In genomic region chr11:111586305-111586915, GRCh38 we compare ENCODE assay signal across 8 cellular contexts. TPM values are rescaled to one million over a fixed set of nuclear protein-coding genes. Genes with fewer than 3 reads are reported as not detected.
DNase-seq lines count a peak whose midpoint lies in the region; ATAC-seq and TF ChIP-seq lines count a peak whose summit lies in the region.

No MANE protein-coding gene starts in this region.

- H3K36me3 Mint-ChIP-seq in activated T-cell treated with anti-CD3 and anti-CD28 coated beads, Interleukin-2, amount 50 U/mL, for 24 hours (ENCODE audit: low read depth), result no peaks in the 10 kb centered on the region

- WGBS in right lobe of liver (ENCODE audit: insufficient coverage, low coverage, low lambda C conversion rate, missing lambda C conversion rate), result 22% methylated on average over 1 of the region's 1 CpG

- intact Hi-C loops in right lobe of liver (cut with DNase I), result loop anchor here in 1 of 2 donors (10.0 kb wide), 1 partner anchor 258 kb away; no protein-coding TSS in a partner anchor

- H3K27ac ChIP-seq in SJCRH30 (no peak overlapping the region), right lobe of liver (no peak overlapping the region)

- no peak overlapping the region for H3K27ac Mint-ChIP-seq in activated T-cell treated with anti-CD3 and anti-CD28 coated beads, Interleukin-2, amount 50 U/mL, for 24 hours

- TF ChIP-seq CTCF in right lobe of liver (IDR thresholded peaks at IDR 0.05), result peak; percentile 56 to 69 (median 56)

- no peak for TF ChIP-seq POLR2A in right lobe of liver (IDR thresholded peaks at IDR 0.05)

- H3K4me1 Mint-ChIP-seq in activated T-cell treated with anti-CD3 and anti-CD28 coated beads, Interleukin-2, amount 50 U/mL, for 24 hours (ENCODE audit: low read depth), result peaks cover 3% of the 10 kb centered on the region

- H3K9me3 Mint-ChIP-seq in activated T-cell treated with anti-CD3 and anti-CD28 coated beads, Interleukin-2, amount 50 U/mL, for 24 hours, result no peaks in the 10 kb centered on the region

- H3K36me3 ChIP-seq in SJCRH30 (no peaks in the 10 kb centered on the region), right lobe of liver (no peaks in the 10 kb centered on the region)

- H3K4me3 ChIP-seq in SJCRH30 (no peak overlapping the region), right lobe of liver (no peak overlapping the region)

- ATAC-seq in right lobe of liver (peak; percentile 80 to 85 (median 81)), HG03521 (IDR thresholded peaks at IDR 0.05; ENCODE audit: unreplicated experiment) (no peak), HG03439 (IDR thresholded peaks at IDR 0.05; ENCODE audit: unreplicated experiment) (no peak)

- H3K4me1 ChIP-seq in SJCRH30, result no peaks in the 10 kb centered on the region
- no peaks in the 10 kb centered on the region for H3K4me1 ChIP-seq in right lobe of liver

- H3K4me3 Mint-ChIP-seq in activated T-cell treated with anti-CD3 and anti-CD28 coated beads, Interleukin-2, amount 50 U/mL, for 24 hours, result no peak overlapping the region

- no peaks in the 10 kb centered on the region for H3K27me3 Mint-ChIP-seq in activated T-cell treated with anti-CD3 and anti-CD28 coated beads, Interleukin-2, amount 50 U/mL, for 24 hours

- DNase-seq in activated T-cell treated with anti-CD3 and anti-CD28 coated beads for 4 hours (peak; percentile 37), Kasumi-1 (lab: John Stamatoyannopoulos, UW) (peak; percentile 56 to 69), SJCRH30 (peak; percentile 10 to 52), right lobe of liver (no peak)
- no peak for DNase-seq in activated T-cell treated with anti-CD3 and anti-CD28 coated beads, Interleukin-2, amount 50 U/mL, for 24 hours
- DNase-seq in central memory CD4-positive, alpha-beta T cell, result peak; percentile 51

- no peaks in the 10 kb centered on the region for H3K9me3 ChIP-seq in SJCRH30 (replicated peaks)
- no peaks in the 10 kb centered on the region for H3K9me3 ChIP-seq in right lobe of liver

- H3K27me3 ChIP-seq in SJCRH30, result no peaks in the 10 kb centered on the region
- no peaks in the 10 kb centered on the region for H3K27me3 ChIP-seq in right lobe of liver

RNA-seq across cellular contexts. Expression of gene SIK2, which starts 15.8 kb away (rescaled TPM):
- 8.5 TPM in 2 replicates for total RNA-seq in SJCRH30 (2014; rRNA removed; shearing (Covaris generic))
- 10 to 100 TPM; 15.4 to 39.5 (median 26.4) TPM for total RNA-seq in right lobe of liver

RNA-seq across cellular contexts. Expression of gene LAYN, which starts 45.9 kb away (rescaled TPM):
- total RNA-seq in SJCRH30 (2014; rRNA removed; shearing (Covaris generic)), result 0.67 and 0.86 TPM in 2 replicates
- total RNA-seq in right lobe of liver, result 1 to 10 TPM in 1 of 6 experiments, under 1 TPM in 5; 0.19 to 2.0 (median 0.59) TPM

Comparison
In these comparisons a context has a peak if more than half of its experiments do, and no peak if none do; other contexts are left out.
1. DNase-seq: peak in activated T-cell treated with anti-CD3 and anti-CD28 coated beads for 4 hours (single experiment), Kasumi-1 (2 of 2), SJCRH30 (2 of 2) and central memory CD4-positive, alpha-beta T cell (single experiment); none in activated T-cell treated with anti-CD3 and anti-CD28 coated beads, Interleukin-2, amount 50 U/mL, for 24 hours (single experiment) and right lobe of liver (0 of 3).
2. ATAC-seq: peak in right lobe of liver (4 of 4); none in HG03521 (single experiment) and HG03439 (single experiment).